In genomic region chr3:51787576-51787975, GRCh38 we compare ENCODE assay signal across 6 cellular contexts. TPM values are rescaled to one million over a fixed set of nuclear protein-coding genes. Genes with fewer than 3 reads are reported as not detected.
"Had no signal": no experiment of that assay in that cellular context is flagged by ENCODE, and none has a peak within 500 bp of the region (broad histone marks: within the 10 kb centered on the region; RNA-seq: fewer than 3 reads in every experiment).

No MANE protein-coding gene starts in this region.

RNA-seq across cellular contexts. Expression of gene IQCF6, which starts 8.5 kb away (rescaled TPM):
- total RNA-seq: M059J, PC-3, Peyer's patch, Right ventricle myocardium superior, SJSA1 had no signal
- polyA plus RNA-seq: SK-N-SH had no signal
